9 cellular contexts compared by ENCODE assay signal in genomic region chr5:134070979-134071849, GRCh38. TPM values are rescaled to one million over a fixed set of nuclear protein-coding genes. Genes with fewer than 3 reads are reported as not detected.
DNase-seq lines count a peak whose midpoint lies in the region; ATAC-seq and TF ChIP-seq lines count a peak whose summit lies in the region.
"Had no signal": no experiment of that assay in that cellular context is flagged by ENCODE, and none has a peak within 500 bp of the region (broad histone marks: within the 10 kb centered on the region; RNA-seq: fewer than 3 reads in every experiment).

No MANE protein-coding gene starts in this region.

- no peak overlapping the region for H3K27ac ChIP-seq in rectal smooth muscle tissue (ENCODE audit: low read depth, low read length)
- no peak overlapping the region for H3K27ac ChIP-seq in RWPE1
- H3K27ac ChIP-seq: VCaP had no signal

- peak overlapping the region; percentile 59 for H3K4me3 Mint-ChIP-seq in activated CD4-positive, alpha-beta T cell treated with anti-CD3 and anti-CD28 coated beads, Interleukin-2, amount 10 ng/mL, durations not matched to agents 7 days and 5 days

- peaks cover 8% of the 10 kb centered on the region for H3K27me3 ChIP-seq in rectal smooth muscle tissue (ENCODE audit: control insufficient read depth, insufficient read depth, low read length)

- peaks cover 68% of the 10 kb centered on the region for H3K4me1 Mint-ChIP-seq in activated CD4-positive, alpha-beta T cell treated with anti-CD3 and anti-CD28 coated beads, Interleukin-2, amount 10 ng/mL, durations not matched to agents 7 days and 5 days

- TF ChIP-seq CTCF in fibroblast of villous mesenchyme (IDR thresholded peaks at IDR 0.05; ENCODE audit: insufficient read depth, low read depth, low read length): no peak
- TF ChIP-seq CTCF in RWPE1 (conservative IDR thresholded peaks at IDR 0.05; ENCODE audit: low read depth): no peak

- POLR2A ChIA-PET in activated CD4-positive, alpha-beta T cell treated with anti-CD3 and anti-CD28 coated beads, Interleukin-2, amount 10 ng/mL, durations not matched to agents 7 days and 5 days (lab: Charles Lee): interaction anchor here (0.7 kb wide), 1 partner anchor 62 kb away, joined by 4 read pairs; no protein-coding TSS in a partner anchor
- POLR2A ChIA-PET in RWPE1 (lab: Yijun Ruan, JAX; ENCODE audit: low non-redundant PET): no interaction called here

- H3K36me3 Mint-ChIP-seq in activated CD4-positive, alpha-beta T cell treated with anti-CD3 and anti-CD28 coated beads, Interleukin-2, amount 10 ng/mL, durations not matched to agents 7 days and 5 days (ENCODE audit: low read depth): peaks cover 8% of the 10 kb centered on the region

- peaks cover 5% of the 10 kb centered on the region for H3K4me1 ChIP-seq in rectal smooth muscle tissue (ENCODE audit: control insufficient read depth, insufficient read depth, low read length)

- ATAC-seq in GM21381 (IDR thresholded peaks at IDR 0.05; ENCODE audit: unreplicated experiment) (peak; percentile 43), HG03039 (IDR thresholded peaks at IDR 0.05; ENCODE audit: unreplicated experiment) (no peak), HG03520 (IDR thresholded peaks at IDR 0.05; ENCODE audit: unreplicated experiment) (no peak)

- no peak overlapping the region for H3K9ac ChIP-seq in rectal smooth muscle tissue (ENCODE audit: low read length)

- H3K27me3 Mint-ChIP-seq in activated CD4-positive, alpha-beta T cell treated with anti-CD3 and anti-CD28 coated beads, Interleukin-2, amount 10 ng/mL, durations not matched to agents 7 days and 5 days: peaks cover 4% of the 10 kb centered on the region

- peak; percentile 35 for DNase-seq in activated CD4-positive, alpha-beta T cell treated with anti-CD3 and anti-CD28 coated beads, Interleukin-2, amount 10 ng/mL, durations not matched to agents 7 days and 5 days
- DNase-seq in fibroblast of villous mesenchyme (ENCODE audit: low read depth) (no peak), RWPE1 (ENCODE audit: low spot score) (no peak), GM19238 (ENCODE audit: insufficient read length, low spot score) (no peak)

- H3K9me3 Mint-ChIP-seq in activated CD4-positive, alpha-beta T cell treated with anti-CD3 and anti-CD28 coated beads, Interleukin-2, amount 10 ng/mL, durations not matched to agents 7 days and 5 days: peaks cover 2% of the 10 kb centered on the region

- CTCF ChIA-PET in activated CD4-positive, alpha-beta T cell treated with anti-CD3 and anti-CD28 coated beads, Interleukin-2, amount 10 ng/mL, durations not matched to agents 7 days and 5 days (lab: Charles Lee): interaction anchor here (1.2 to 3.2 kb wide), 3 partner anchors 9 to 32 kb away, joined by 4 to 21 read pairs (median 7); no protein-coding TSS in a partner anchor
- CTCF ChIA-PET in RWPE1 (lab: Yijun Ruan, JAX): interaction anchor here (0.6 to 1.5 kb wide), 2 partner anchors 13 to 74 kb away, joined by 3 read pairs; no protein-coding TSS in a partner anchor

- H3K36me3 ChIP-seq in rectal smooth muscle tissue (ENCODE audit: control insufficient read depth, insufficient read depth, low read length): no peaks in the 10 kb centered on the region

- H3K27ac Mint-ChIP-seq in activated CD4-positive, alpha-beta T cell treated with anti-CD3 and anti-CD28 coated beads, Interleukin-2, amount 10 ng/mL, durations not matched to agents 7 days and 5 days: peak overlapping the region; percentile 85

- H3K4me3 ChIP-seq in fibroblast of villous mesenchyme (ENCODE audit: low read depth, low read length) (peak overlapping the region; percentile 18), rectal smooth muscle tissue (ENCODE audit: low read length) (peak overlapping the region; percentile 57)

RNA-seq across cellular contexts. Expression of gene TCF7, which starts 43.3 kb away (rescaled TPM):
- total RNA-seq in activated CD4-positive, alpha-beta T cell treated with anti-CD3 and anti-CD28 coated beads, Interleukin-2, amount 10 ng/mL, durations not matched to agents 7 days and 5 days: 100 to 1,000 TPM; 271 to 283 TPM
- under 0.01 and 0.97 TPM in 2 replicates for total RNA-seq in fibroblast of villous mesenchyme

Comparison
In these comparisons a context has a peak if more than half of its experiments do, and no peak if none do; other contexts are left out.
1. RNA of gene TCF7, which starts 43.3 kb away (total RNA-seq): 271 to 283 TPM in activated CD4-positive, alpha-beta T cell treated with anti-CD3 and anti-CD28 coated beads, Interleukin-2, amount 10 ng/mL, durations not matched to agents 7 days and 5 days; under 0.01 to 0.97 TPM in fibroblast of villous mesenchyme; every median in the first group is over 100 times any median in the second.